ENCODE assay signal across 15 cellular contexts in genomic region chr7:42214063-42214679, GRCh38.
"Had no signal": no experiment of that assay in that cellular context is flagged by ENCODE, and none has a peak within 500 bp of the region (broad histone marks: within the 10 kb centered on the region; RNA-seq: fewer than 3 reads in every experiment).

No MANE protein-coding gene starts in this region.

- DNase-seq: activated T-cell treated with anti-CD3 and anti-CD28 coated beads, Interleukin-2, amount 50 U/mL, for 24 hours; aorta; foreskin keratinocyte; ovary; right cardiac atrium; stimulated activated CD4-positive, alpha-beta T cell treated with anti-CD3 and anti-CD28 coated beads, Interleukin-1b, Interleukin-23, amount 100 ng/mL, for 48 hours; stimulated activated naive CD8-positive, alpha-beta T cell treated with anti-CD3 and anti-CD28 coated beads, Interleukin-15, amount 100 ng/mL, for 72 hours; T-helper 9 cell; uterus had no signal

- H3K9me3 Mint-ChIP-seq: activated naive CD4-positive, alpha-beta T cell treated with anti-CD3 and anti-CD28 coated beads, Interleukin-2, amount 50 U/mL, for 72 hours; activated T-cell treated with anti-CD3 and anti-CD28 coated beads, Interleukin-2, amount 50 U/mL, for 24 hours; activated T-helper 17 cell treated with anti-CD3 and anti-CD28 coated beads, Interleukin-2, amount 50 U/mL, for 72 hours; stimulated activated naive CD8-positive, alpha-beta T cell treated with anti-CD3 and anti-CD28 coated beads, Interleukin-15, amount 100 ng/mL, for 72 hours had no signal

- H3K27me3 ChIP-seq: breast epithelium, foreskin keratinocyte, ovary, tibial nerve, uterus had no signal

- H3K9me3 ChIP-seq: breast epithelium, ovary, prostate gland, tibial nerve, uterus had no signal

- H3K36me3 ChIP-seq: breast epithelium, ovary, prostate gland, tibial nerve, uterus had no signal

- H3K27ac ChIP-seq: coronary artery, foreskin keratinocyte, ovary, prostate gland, tibial nerve had no signal

- ATAC-seq: activated naive CD4-positive, alpha-beta T cell treated with anti-CD3 and anti-CD28 coated beads, Interleukin-2, amount 50 U/mL, for 72 hours; activated T-helper 17 cell treated with anti-CD3 and anti-CD28 coated beads, Interleukin-2, amount 50 U/mL, for 72 hours; foreskin keratinocyte; right cardiac atrium; stimulated activated naive CD8-positive, alpha-beta T cell treated with anti-CD3 and anti-CD28 coated beads, Interleukin-15, amount 100 ng/mL, for 72 hours had no signal

- H3K4me1 ChIP-seq: prostate gland had no signal

- H3K27ac Mint-ChIP-seq: activated naive CD4-positive, alpha-beta T cell treated with anti-CD3 and anti-CD28 coated beads, Interleukin-2, amount 50 U/mL, for 72 hours; activated T-cell treated with anti-CD3 and anti-CD28 coated beads, Interleukin-2, amount 50 U/mL, for 24 hours; activated T-helper 17 cell treated with anti-CD3 and anti-CD28 coated beads, Interleukin-2, amount 50 U/mL, for 72 hours had no signal

- H3K4me1 Mint-ChIP-seq: activated T-helper 17 cell treated with anti-CD3 and anti-CD28 coated beads, Interleukin-2, amount 50 U/mL, for 72 hours; stimulated activated naive CD8-positive, alpha-beta T cell treated with anti-CD3 and anti-CD28 coated beads, Interleukin-15, amount 100 ng/mL, for 72 hours had no signal

- H3K4me3 Mint-ChIP-seq: activated T-cell treated with anti-CD3 and anti-CD28 coated beads, Interleukin-2, amount 50 U/mL, for 24 hours; activated T-helper 17 cell treated with anti-CD3 and anti-CD28 coated beads, Interleukin-2, amount 50 U/mL, for 72 hours; stimulated activated naive CD8-positive, alpha-beta T cell treated with anti-CD3 and anti-CD28 coated beads, Interleukin-15, amount 100 ng/mL, for 72 hours had no signal

- H3K4me3 ChIP-seq: breast epithelium, coronary artery, ovary, prostate gland, tibial nerve, uterus had no signal

- H3K36me3 Mint-ChIP-seq: activated naive CD4-positive, alpha-beta T cell treated with anti-CD3 and anti-CD28 coated beads, Interleukin-2, amount 50 U/mL, for 72 hours had no signal
